ENCODE assay signal across 8 cellular contexts in the genomic region with DNA sequence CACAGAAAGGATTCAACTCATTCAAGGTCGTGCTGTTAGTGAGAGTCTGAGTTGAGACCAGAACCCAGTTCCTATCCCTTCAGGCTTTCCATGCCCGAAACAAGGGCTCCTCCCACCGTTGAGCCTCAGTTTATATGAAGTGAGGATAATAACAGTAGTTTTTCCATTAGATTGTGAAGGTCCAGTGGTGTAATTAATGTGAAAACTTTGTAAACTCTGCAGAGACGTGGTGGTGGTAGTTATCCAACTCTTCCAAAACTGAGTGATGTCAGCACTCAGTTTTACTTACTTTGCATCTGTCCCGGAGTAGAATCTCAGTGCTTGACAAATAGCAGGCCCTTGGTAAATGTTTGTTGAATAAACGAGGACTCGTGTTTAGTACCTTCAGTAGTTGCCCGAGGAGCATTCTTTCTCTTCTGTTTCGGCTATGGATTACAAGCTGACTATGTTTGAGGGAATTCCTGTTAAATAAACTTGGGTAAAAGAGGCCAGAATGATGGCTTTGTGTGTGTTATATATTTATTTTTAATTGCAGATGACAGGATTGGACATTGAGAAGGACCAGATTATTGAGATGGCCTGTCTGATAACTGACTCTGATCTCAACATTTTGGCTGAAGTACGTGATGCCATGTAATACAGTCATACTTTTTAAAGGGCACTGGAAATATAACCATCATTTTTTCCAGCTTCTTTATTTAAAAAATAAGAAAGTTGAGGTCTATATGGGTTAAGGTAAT. TPM values are rescaled to one million over a fixed set of nuclear protein-coding genes. Genes with fewer than 3 reads are reported as not detected.
DNase-seq lines count a peak whose midpoint lies in the region; ATAC-seq and TF ChIP-seq lines count a peak whose summit lies in the region.

No MANE protein-coding gene starts in this region.

- DNase-seq in RPMI7951 (ENCODE audit: low read depth) (peak; percentile 15), erythroblast (lab: John Stamatoyannopoulos, UW) (peak; percentile 40 to 70)
- DNase-seq in activated effector memory CD4-positive, alpha-beta T cell treated with Interleukin-2 at 50 U/mL for 16 hours, result no peak

- no peaks in the 10 kb centered on the region for H3K9me3 ChIP-seq in neural cell (ENCODE audit: low read length)

- peaks cover 4% of the 10 kb centered on the region for H3K79me2 ChIP-seq in neural cell (replicated peaks; ENCODE audit: insufficient read depth, low read length)

- H3K27ac ChIP-seq in neural cell (ENCODE audit: low read length), result no peak overlapping the region

- no peaks in the 10 kb centered on the region for H4K20me1 ChIP-seq in neural cell (ENCODE audit: insufficient read depth)

- no peak for TF ChIP-seq RAD21 in neural cell (conservative IDR thresholded peaks at IDR 0.05)

- TF ChIP-seq EP300 in neural cell (conservative IDR thresholded peaks at IDR 0.05; ENCODE audit: poor library complexity, severe bottlenecking), result no peak

- H3K4me3 ChIP-seq in GM12875 (ENCODE audit: low read depth, low read length) (peak overlapping the region; percentile 82), neural cell (ENCODE audit: low read length) (peak overlapping the region; percentile 92)

- no peaks in the 10 kb centered on the region for H3F3A ChIP-seq in neural cell (ENCODE audit: insufficient read depth, low read length, poor library complexity, severe bottlenecking)

- H3K4me2 ChIP-seq in neural cell (ENCODE audit: low read length), result peak overlapping the region; percentile 46

- peak overlapping the region; percentile 93 for H2AFZ ChIP-seq in neural cell (ENCODE audit: low read depth, low read length)

- H3K27me3 ChIP-seq in neural cell (ENCODE audit: insufficient read depth, low read depth, low read length), result no peaks in the 10 kb centered on the region

- no peak for TF ChIP-seq POLR2A in erythroblast (IDR thresholded peaks at IDR 0.05; ENCODE audit: low read length)

- peak overlapping the region; percentile 73 for H3K9ac ChIP-seq in neural cell (ENCODE audit: low read length)

- TF ChIP-seq CTCF in GM12875 (IDR thresholded peaks at IDR 0.05; ENCODE audit: borderline replicate concordance, insufficient read depth, low read depth, low read length), result no peak
- no peak for TF ChIP-seq CTCF in neural cell (IDR thresholded peaks at IDR 0.05; ENCODE audit: poor library complexity, severe bottlenecking)

- no peaks in the 10 kb centered on the region for H3K9me2 ChIP-seq in neural cell (ENCODE audit: insufficient read depth, low read length)

- no peaks in the 10 kb centered on the region for H3K36me3 ChIP-seq in neural cell (ENCODE audit: insufficient read depth, low read length)

- ATAC-seq in GM18498 (IDR thresholded peaks at IDR 0.05; ENCODE audit: unreplicated experiment) (no peak), HG03135 (IDR thresholded peaks at IDR 0.05; ENCODE audit: unreplicated experiment) (no peak), HG03280 (IDR thresholded peaks at IDR 0.05; ENCODE audit: unreplicated experiment) (no peak)

TF ChIP-seq in neural cell, 6 proteins besides CTCF, POLR2A, EP300 and RAD21:
- TF ChIP-seq, protein P1, sequence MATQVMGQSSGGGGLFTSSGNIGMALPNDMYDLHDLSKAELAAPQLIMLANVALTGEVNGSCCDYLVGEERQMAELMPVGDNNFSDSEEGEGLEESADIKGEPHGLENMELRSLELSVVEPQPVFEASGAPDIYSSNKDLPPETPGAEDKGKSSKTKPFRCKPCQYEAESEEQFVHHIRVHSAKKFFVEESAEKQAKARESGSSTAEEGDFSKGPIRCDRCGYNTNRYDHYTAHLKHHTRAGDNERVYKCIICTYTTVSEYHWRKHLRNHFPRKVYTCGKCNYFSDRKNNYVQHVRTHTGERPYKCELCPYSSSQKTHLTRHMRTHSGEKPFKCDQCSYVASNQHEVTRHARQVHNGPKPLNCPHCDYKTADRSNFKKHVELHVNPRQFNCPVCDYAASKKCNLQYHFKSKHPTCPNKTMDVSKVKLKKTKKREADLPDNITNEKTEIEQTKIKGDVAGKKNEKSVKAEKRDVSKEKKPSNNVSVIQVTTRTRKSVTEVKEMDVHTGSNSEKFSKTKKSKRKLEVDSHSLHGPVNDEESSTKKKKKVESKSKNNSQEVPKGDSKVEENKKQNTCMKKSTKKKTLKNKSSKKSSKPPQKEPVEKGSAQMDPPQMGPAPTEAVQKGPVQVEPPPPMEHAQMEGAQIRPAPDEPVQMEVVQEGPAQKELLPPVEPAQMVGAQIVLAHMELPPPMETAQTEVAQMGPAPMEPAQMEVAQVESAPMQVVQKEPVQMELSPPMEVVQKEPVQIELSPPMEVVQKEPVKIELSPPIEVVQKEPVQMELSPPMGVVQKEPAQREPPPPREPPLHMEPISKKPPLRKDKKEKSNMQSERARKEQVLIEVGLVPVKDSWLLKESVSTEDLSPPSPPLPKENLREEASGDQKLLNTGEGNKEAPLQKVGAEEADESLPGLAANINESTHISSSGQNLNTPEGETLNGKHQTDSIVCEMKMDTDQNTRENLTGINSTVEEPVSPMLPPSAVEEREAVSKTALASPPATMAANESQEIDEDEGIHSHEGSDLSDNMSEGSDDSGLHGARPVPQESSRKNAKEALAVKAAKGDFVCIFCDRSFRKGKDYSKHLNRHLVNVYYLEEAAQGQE (IDR thresholded peaks at IDR 0.05; ENCODE audit: borderline replicate concordance), result no peak
- TF ChIP-seq POLR2AphosphoS5 (IDR thresholded peaks at IDR 0.05) (no peak), MXI1 (conservative IDR thresholded peaks at IDR 0.05; ENCODE audit: poor library complexity, severe bottlenecking) (no peak), TAF1 (IDR thresholded peaks at IDR 0.05; ENCODE audit: low read depth) (no peak)

RNA-seq across cellular contexts. Expression of a gene that starts 1.0 kb away (rescaled TPM):
- 331 and 366 TPM in 2 replicates for total RNA-seq in RPMI7951 (2014; rRNA removed; shearing (Covaris generic))
- polyA plus RNA-seq in neural cell, result 30.7 and 48.8 TPM in 2 replicates
- 23.5 and 27.8 TPM in 2 replicates for polyA minus RNA-seq in neural cell

RNA-seq across cellular contexts. Expression of a gene that starts 39.8 kb away (rescaled TPM):
- total RNA-seq in RPMI7951 (2014; rRNA removed; shearing (Covaris generic)), result 45.5 and 53.9 TPM in 2 replicates
- 35.7 and 36.2 TPM in 2 replicates for polyA plus RNA-seq in neural cell
- 54.0 and 61.2 TPM in 2 replicates for polyA minus RNA-seq in neural cell

RNA-seq across cellular contexts. Expression of a gene that starts 40.0 kb away (rescaled TPM):
- total RNA-seq in RPMI7951 (2014; rRNA removed; shearing (Covaris generic)), result 5.0 and 6.2 TPM in 2 replicates
- polyA plus RNA-seq in neural cell, result 29.9 and 33.1 TPM in 2 replicates
- polyA minus RNA-seq in neural cell, result 24.9 and 29.9 TPM in 2 replicates
